ENCODE assay signal across 12 cellular contexts in the genomic region with DNA sequence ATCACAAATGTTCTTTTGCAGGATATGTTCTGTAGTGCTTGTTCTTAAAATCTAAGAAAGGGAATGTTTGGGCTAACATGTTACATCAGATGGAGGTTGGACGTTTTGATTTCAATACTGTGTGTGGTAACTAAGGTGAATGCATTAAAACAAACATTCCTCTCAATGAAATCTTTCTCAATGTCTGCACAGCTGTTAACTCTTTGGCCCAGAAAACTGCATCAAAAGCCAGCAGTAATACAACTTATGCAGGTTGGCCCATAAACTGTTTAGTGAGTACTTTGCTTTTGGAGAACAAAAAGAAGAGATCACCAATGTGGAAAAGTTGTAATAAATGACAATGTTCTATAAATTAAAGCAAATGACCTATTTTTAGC. TPM values are rescaled to one million over a fixed set of nuclear protein-coding genes. Genes with fewer than 3 reads are reported as not detected.
DNase-seq lines count a peak whose midpoint lies in the region; ATAC-seq and TF ChIP-seq lines count a peak whose summit lies in the region.
"Had no signal": no experiment of that assay in that cellular context is flagged by ENCODE, and none has a peak within 500 bp of the region (broad histone marks: within the 10 kb centered on the region; RNA-seq: fewer than 3 reads in every experiment).

No MANE protein-coding gene starts in this region.

- H3K27ac ChIP-seq in SJSA1 (peak overlapping the region; percentile 92), sigmoid colon (peak overlapping the region; percentile 27 to 77 (median 70))
- H3K27ac ChIP-seq: PC-9 had no signal

- H3K4me1 ChIP-seq in SJSA1 (replicated peaks) (peaks cover 57% of the 10 kb centered on the region), sigmoid colon (peaks cover 0 to 60% (median 26%) of the 10 kb centered on the region in 4 donors)

- H3K4me3 ChIP-seq in SJSA1 (no peak overlapping the region), fibroblast of mammary gland (ENCODE audit: control insufficient read depth, low read depth, low read length) (no peak overlapping the region), sigmoid colon (no peak overlapping the region)
- H3K4me3 ChIP-seq: PC-9 had no signal

- TF ChIP-seq CTCF in fibroblast of mammary gland (conservative IDR thresholded peaks at IDR 0.05; ENCODE audit: control insufficient read depth, insufficient read depth, low read depth, low read length) (no peak), sigmoid colon (IDR thresholded peaks at IDR 0.05) (no peak)

- peak; percentile 90 for DNase-seq in LHCN-M2 (ENCODE audit: low read depth)
- no peak for DNase-seq in SJSA1 (ENCODE audit: low read depth in 1 of 2, low spot score in 2 of 2)
- DNase-seq in fibroblast of mammary gland (ENCODE audit: low read depth), result peak; percentile 70
- DNase-seq in sigmoid colon, result no peak
- DNase-seq in KG1 (lab: John Stamatoyannopoulos, UW), result no peak
- DNase-seq in cortex of kidney (lab: John Stamatoyannopoulos, UW), result no peak
- DNase-seq: amygdala; midbrain; small intestine; stimulated activated CD8-positive, alpha-beta memory T cell treated with anti-CD3 and anti-CD28 coated beads, Interleukin-4, amount 100 ng/mL, for 48 hours had no signal

- 14 to 47% methylated on average over 1 of the region's 1 CpG for WGBS in sigmoid colon, 2 donors

- H3K36me3 ChIP-seq in SJSA1, result peaks cover 69% of the 10 kb centered on the region
- H3K36me3 ChIP-seq in sigmoid colon, result no peaks in the 10 kb centered on the region

- no peak for ATAC-seq in GM19463 (IDR thresholded peaks at IDR 0.05; ENCODE audit: unreplicated experiment)

- no peak for TF ChIP-seq EP300 in sigmoid colon (IDR thresholded peaks at IDR 0.05)

- intact Hi-C loops in sigmoid colon (cut with DNase I), result no loop called here

- H3K27me3 ChIP-seq in SJSA1 (replicated peaks) (no peaks in the 10 kb centered on the region), sigmoid colon (no peaks in the 10 kb centered on the region)

- no peak for TF ChIP-seq POLR2A in sigmoid colon (IDR thresholded peaks at IDR 0.05)

- H3K9me3 ChIP-seq in SJSA1 (replicated peaks) (0 out of 2 replicates have a peak, but pooled peaks cover 2% of the 10 kb centered on the region), sigmoid colon (no peaks in the 10 kb centered on the region)

RNA-seq across cellular contexts. Expression of gene ARSJ, which starts 18.1 kb away (rescaled TPM):
- total RNA-seq in LHCN-M2 (2014; rRNA removed) (40.7 and 46.1 TPM in 2 replicates), sigmoid colon (10 to 100 TPM in 2 of 4 donors, 1 to 10 TPM in 2; 7.2 to 11.9 (median 10.1) TPM)
- 17.2 TPM for polyA plus RNA-seq in LHCN-M2 (2012)
- total RNA-seq in SJSA1 (2014; rRNA removed; shearing (Covaris generic)), result 51.5 and 67.0 TPM in 2 replicates
- 1 to 10 TPM in 2 of 3 donors, under 1 TPM in 1; 0.46 to 1.8 (median 1.1) TPM for polyA plus RNA-seq in sigmoid colon

Comparison
In these comparisons a context has a peak if more than half of its experiments do, and no peak if none do; other contexts are left out.
1. DNase-seq: peak in LHCN-M2 (single experiment) and fibroblast of mammary gland (single experiment); none in SJSA1 (0 of 2), sigmoid colon (single experiment), KG1 (single experiment) and cortex of kidney (single experiment).